In genomic region chr5:126514159-126515141, GRCh38 we compare ENCODE assay signal across 17 cellular contexts.
DNase-seq lines count a peak whose midpoint lies in the region; ATAC-seq and TF ChIP-seq lines count a peak whose summit lies in the region.
"Had no signal": no experiment of that assay in that cellular context is flagged by ENCODE, and none has a peak within 500 bp of the region (broad histone marks: within the 10 kb centered on the region; RNA-seq: fewer than 3 reads in every experiment).

No MANE protein-coding gene starts in this region.

- H3K4ac ChIP-seq in mesenchymal stem cell (ENCODE audit: low read depth in 1 of 2, low read length in 2 of 2) = no peak overlapping the region

- H4K91ac ChIP-seq in mesenchymal stem cell (ENCODE audit: low read length) = peak overlapping the region; percentile 52

- no peak for TF ChIP-seq CTCF in left ventricle myocardium inferior (IDR thresholded peaks at IDR 0.05; ENCODE audit: borderline replicate concordance)
- no peak for TF ChIP-seq CTCF in dorsolateral prefrontal cortex (IDR thresholded peaks at IDR 0.05 in 54 of 56, conservative IDR thresholded peaks at IDR 0.05 in 2 of 56; ENCODE audit: low read depth in 1 of 56, partially characterized antibody in 56 of 56)
- TF ChIP-seq CTCF in upper lobe of right lung (IDR thresholded peaks at IDR 0.05) = no peak

- H3K27me3 ChIP-seq in left ventricle myocardium inferior (ENCODE audit: low read depth) (no peaks in the 10 kb centered on the region), dorsolateral prefrontal cortex (no peaks in the 10 kb centered on the region), mesenchymal stem cell (ENCODE audit: control insufficient read depth in 1 of 2, insufficient read depth in 1 of 2, low read length in 2 of 2) (no peaks in the 10 kb centered on the region), upper lobe of right lung (no peaks in the 10 kb centered on the region)

- WGBS in mesenchymal stem cell = 90% methylated on average over 13 of the region's 13 CpGs

- no peak overlapping the region for H2AFZ ChIP-seq in mesenchymal stem cell (ENCODE audit: low read depth, low read length)

- H3K14ac ChIP-seq in mesenchymal stem cell (ENCODE audit: low read length in 2 of 2) = no peak overlapping the region

- no peak overlapping the region for H3K4me2 ChIP-seq in mesenchymal stem cell (ENCODE audit: low read length, poor library complexity, severe bottlenecking)
- H3K4me2 ChIP-seq: A549 had no signal

- H3K9me3 ChIP-seq in left ventricle myocardium inferior (replicated peaks) = no peaks in the 10 kb centered on the region
- H3K9me3 ChIP-seq in mesenchymal stem cell (ENCODE audit: control insufficient read depth, low read length) = no peaks in the 10 kb centered on the region
- no peaks in the 10 kb centered on the region for H3K9me3 ChIP-seq in upper lobe of right lung
- H3K9me3 ChIP-seq: A549 had no signal

- H2BK5ac ChIP-seq in mesenchymal stem cell (ENCODE audit: low read depth, low read length, poor library complexity, severe bottlenecking) = no peak overlapping the region

- no peak overlapping the region for H3K18ac ChIP-seq in mesenchymal stem cell (ENCODE audit: low read depth in 1 of 2, low read length in 2 of 2)

- no peak for ATAC-seq in upper lobe of right lung
- no peak for ATAC-seq in SK-N-SH treated with all-trans-retinoic acid at 6 μM for 48 hours
- ATAC-seq: A549; CD8-positive, alpha-beta T cell; effector memory CD8-positive, alpha-beta T cell; Panc1 had no signal

- H2BK12ac ChIP-seq in mesenchymal stem cell (ENCODE audit: low read length in 2 of 2) = no peak overlapping the region

- H2BK120ac ChIP-seq in mesenchymal stem cell (ENCODE audit: low read depth, low read length) = no peak overlapping the region

- H2AK5ac ChIP-seq in mesenchymal stem cell (ENCODE audit: low read length, severe bottlenecking) = peak overlapping the region; percentile 30

- peaks cover 37% of the 10 kb centered on the region for H3K4me1 ChIP-seq in left ventricle myocardium inferior
- H3K4me1 ChIP-seq in mesenchymal stem cell (ENCODE audit: control insufficient read depth, insufficient read depth, low read depth, low read length) = peaks cover 1% of the 10 kb centered on the region
- H3K4me1 ChIP-seq in upper lobe of right lung = peaks cover 31% of the 10 kb centered on the region
- H3K4me1 ChIP-seq: A549 had no signal

- H3K4me3 ChIP-seq in left ventricle myocardium inferior (no peak overlapping the region), dorsolateral prefrontal cortex (no peak overlapping the region), mesenchymal stem cell (ENCODE audit: insufficient read depth in 1 of 2, low read depth in 1 of 2, low read length in 2 of 2) (no peak overlapping the region), upper lobe of right lung (no peak overlapping the region)
- H3K4me3 ChIP-seq: A549 had no signal

- no peak overlapping the region for H2BK15ac ChIP-seq in mesenchymal stem cell (ENCODE audit: low read depth, poor library complexity, severe bottlenecking)

- H3K27ac ChIP-seq in left ventricle myocardium inferior (replicated peaks) (peak overlapping the region; percentile 35), dorsolateral prefrontal cortex (peak overlapping the region in 30 of 59 donors; percentile 2 to 82 (median 44)), mesenchymal stem cell (ENCODE audit: low read length, poor library complexity, severe bottlenecking) (no peak overlapping the region), upper lobe of right lung (peak overlapping the region; percentile 65)
- H3K27ac ChIP-seq: A549 had no signal

- DNase-seq in left ventricle myocardium inferior (no peak), cardiac septum (ENCODE audit: low spot score) (no peak), dorsolateral prefrontal cortex (no peak), mesenchymal stem cell (peak; percentile 77), upper lobe of right lung (no peak), UCSD-AML1 (lab: John Stamatoyannopoulos, UW; ENCODE audit: unreplicated experiment) (no peak), NCI-H446 (lab: John Stamatoyannopoulos, UW) (no peak)
- DNase-seq: activated CD4-positive, CD25-positive, alpha-beta regulatory T cell; activated gamma-delta T cell; CD8-positive, alpha-beta T cell; effector memory CD8-positive, alpha-beta T cell; NCI-H1694; NCI-H510A treated with DMSO at 0.1 percent for 48 hours; posterior cingulate gyrus had no signal

- no peak overlapping the region for H4K8ac ChIP-seq in mesenchymal stem cell (ENCODE audit: low read length)

- H3K36me3 ChIP-seq in left ventricle myocardium inferior = no peaks in the 10 kb centered on the region
- no peaks in the 10 kb centered on the region for H3K36me3 ChIP-seq in mesenchymal stem cell (ENCODE audit: control insufficient read depth in 1 of 2, insufficient read depth in 2 of 2, low read depth in 1 of 2, low read length in 2 of 2)
- no peaks in the 10 kb centered on the region for H3K36me3 ChIP-seq in upper lobe of right lung

- no peaks in the 10 kb centered on the region for H3K79me1 ChIP-seq in mesenchymal stem cell (replicated peaks; ENCODE audit: low read length, poor library complexity, severe bottlenecking)

- intact Hi-C loops in left ventricle myocardium inferior (cut with micrococcal nuclease) = no loop called here
- intact Hi-C loops in cardiac septum (cut with DNase I) = no loop called here
- intact Hi-C loops in dorsolateral prefrontal cortex (cut with DNase I) = no loop called here
- intact Hi-C loops in upper lobe of right lung (cut with DNase I) = no loop called here

- H3K23ac ChIP-seq in mesenchymal stem cell (ENCODE audit: low read length in 2 of 2) = no peak overlapping the region

- no peak overlapping the region for H3K9ac ChIP-seq in mesenchymal stem cell (ENCODE audit: low read length)

TF ChIP-seq in SK-N-SH treated with all-trans-retinoic acid at 6 μM for 48 hours, 23 proteins besides CTCF, POLR2A, EP300 and RAD21:
- TF ChIP-seq ZFP30 (CRISPR knock-in tag; IDR thresholded peaks at IDR 0.05) (no peak), CSRNP3 (CRISPR knock-in tag; IDR thresholded peaks at IDR 0.05) (no peak), RARB (CRISPR knock-in tag; IDR thresholded peaks at IDR 0.05) (no peak), TSHZ2 (CRISPR knock-in tag; IDR thresholded peaks at IDR 0.05) (no peak), ZC3H10 (CRISPR knock-in tag; IDR thresholded peaks at IDR 0.05) (no peak), BACH2 (CRISPR knock-in tag; IDR thresholded peaks at IDR 0.05; ENCODE audit: borderline replicate concordance) (no peak), ARNTL (CRISPR knock-in tag; IDR thresholded peaks at IDR 0.05; ENCODE audit: borderline replicate concordance, low read depth) (no peak), ZNF70 (CRISPR knock-in tag; IDR thresholded peaks at IDR 0.05) (no peak), SNAI2 (CRISPR knock-in tag; IDR thresholded peaks at IDR 0.05) (no peak), ZNF8 (CRISPR knock-in tag; IDR thresholded peaks at IDR 0.05) (no peak)
- TF ChIP-seq, protein P1, sequence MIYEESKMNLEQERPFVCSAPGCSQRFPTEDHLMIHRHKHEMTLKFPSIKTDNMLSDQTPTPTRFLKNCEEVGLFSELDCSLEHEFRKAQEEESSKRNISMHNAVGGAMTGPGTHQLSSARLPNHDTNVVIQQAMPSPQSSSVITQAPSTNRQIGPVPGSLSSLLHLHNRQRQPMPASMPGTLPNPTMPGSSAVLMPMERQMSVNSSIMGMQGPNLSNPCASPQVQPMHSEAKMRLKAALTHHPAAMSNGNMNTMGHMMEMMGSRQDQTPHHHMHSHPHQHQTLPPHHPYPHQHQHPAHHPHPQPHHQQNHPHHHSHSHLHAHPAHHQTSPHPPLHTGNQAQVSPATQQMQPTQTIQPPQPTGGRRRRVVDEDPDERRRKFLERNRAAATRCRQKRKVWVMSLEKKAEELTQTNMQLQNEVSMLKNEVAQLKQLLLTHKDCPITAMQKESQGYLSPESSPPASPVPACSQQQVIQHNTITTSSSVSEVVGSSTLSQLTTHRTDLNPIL (CRISPR knock-in tag; IDR thresholded peaks at IDR 0.05; ENCODE audit: low read depth) = no peak
